Comparison of ENCODE assay signal across 16 cellular contexts in genomic region chr2:9751831-9752230, GRCh38.
A peak's percentile ranks its signal among the peaks of the same experiment; 100 is the strongest.
DNase-seq lines count a peak whose midpoint lies in the region; ATAC-seq and TF ChIP-seq lines count a peak whose summit lies in the region.
"Had no signal": no experiment of that assay in that cellular context is flagged by ENCODE, and none has a peak within 500 bp of the region (broad histone marks: within the 10 kb centered on the region; RNA-seq: fewer than 3 reads in every experiment).

No MANE protein-coding gene starts in this region.

- H3F3A ChIP-seq in PC-9 (ENCODE audit: insufficient read depth, low read depth): peaks cover 28% of the 10 kb centered on the region

- H3K27me3 ChIP-seq in BLaER1 (no peaks in the 10 kb centered on the region), PC-9 (ENCODE audit: insufficient read depth, low read depth) (no peaks in the 10 kb centered on the region)
- H3K27me3 ChIP-seq: MG63 had no signal

- H3K4me2 ChIP-seq in BLaER1: peak overlapping the region; percentile 91
- peak overlapping the region; percentile 99; the same call in 1 of the 2 replicates for H3K4me2 ChIP-seq in PC-9

- intact Hi-C loops in CD14-positive monocyte (cut with micrococcal nuclease): loop anchor here in 1 of 2 donors (5.0 kb wide), 3 partner anchors 45 to 120 kb away; partner anchors contain the start of gene YWHAQ
- intact Hi-C loops in PC-9 (cut with micrococcal nuclease; ENCODE audit: unreplicated experiment): loop anchor here (5.0 kb wide), 1 partner anchor 330 kb away; the partner anchor contains the start of genes CPSF3 and ITGB1BP1
- intact Hi-C loops in dendritic cell treated with granulocyte-macrophage colony-stimulating factor and Interleukin-4, amounts not matched to agents 40 ng/mL and 50 ng/mL, for 4 days (cut with micrococcal nuclease): loop anchor here (5.0 kb wide), 1 partner anchor 120 kb away; the partner anchor contains the start of gene YWHAQ
- intact Hi-C loops in natural killer cell (cut with micrococcal nuclease): loop anchor here (1.0 kb wide), 1 partner anchor 49 kb away; no protein-coding TSS in a partner anchor

- H4K20me1 ChIP-seq in BLaER1 (no peaks in the 10 kb centered on the region), PC-9 (ENCODE audit: insufficient read depth) (no peaks in the 10 kb centered on the region)

- peak overlapping the region; percentile 84 to 99 (median 97) for H3K27ac Mint-ChIP-seq in CD14-positive monocyte
- H3K27ac Mint-ChIP-seq in dendritic cell treated with granulocyte-macrophage colony-stimulating factor and Interleukin-4, amounts not matched to agents 40 ng/mL and 50 ng/mL, for 4 days: peak overlapping the region; percentile 83
- peak overlapping the region in 1 of 2 donors; percentile 93 for H3K27ac Mint-ChIP-seq in natural killer cell
- H3K27ac Mint-ChIP-seq: B cell had no signal

- ATAC-seq in GM21526 (IDR thresholded peaks at IDR 0.05; ENCODE audit: low FRiP score, unreplicated experiment) (no peak), natural killer cell (no peak)

- no peak for TF ChIP-seq CTCF in CD14-positive monocyte (IDR thresholded peaks at IDR 0.05)
- TF ChIP-seq CTCF in PC-9 (conservative IDR thresholded peaks at IDR 0.05): no peak
- no peak for TF ChIP-seq CTCF in natural killer cell (IDR thresholded peaks at IDR 0.05)

- CTCF ChIA-PET in PC-9 (lab: Charles Lee): interaction anchor here (0.6 kb wide), 1 partner anchor 329 kb away, joined by 3 read pairs; no protein-coding TSS in a partner anchor

- H3K36me3 Mint-ChIP-seq in CD14-positive monocyte (peaks cover 0 to 9% of the 10 kb centered on the region in 2 donors), natural killer cell (no peaks in the 10 kb centered on the region)
- no peaks in the 10 kb centered on the region for H3K36me3 Mint-ChIP-seq in dendritic cell treated with granulocyte-macrophage colony-stimulating factor and Interleukin-4, amounts not matched to agents 40 ng/mL and 50 ng/mL, for 4 days (ENCODE audit: low read depth)

- DNase-seq in CD14-positive monocyte (ENCODE audit: low spot score) (no peak), PC-9 (no peak), natural killer cell (no peak)
- DNase-seq in stimulated activated naive CD4-positive, alpha-beta T cell treated with Interleukin-2 at 50 U/mL for 16 hours (lab: John Stamatoyannopoulos, UW): no peak
- no peak for DNase-seq in stimulated activated CD4-positive, alpha-beta T cell treated with anti-CD3 and anti-CD28 coated beads, Interleukin-4, amount 100 ng/mL, for 1 hour
- DNase-seq: DMS 273 treated with DMSO at 0.1 percent for 48 hours, GF-D8, Karpas-422, NCI-H1092 treated with DMSO at 0.1 percent for 48 hours, NCI-H2227 treated with DMSO at 0.1 percent for 48 hours, NCI-H524 had no signal

- H3K27ac ChIP-seq in BLaER1: no peak overlapping the region
- H3K27ac ChIP-seq in PC-9: peak overlapping the region; percentile 99

- H3K79me2 ChIP-seq in PC-9 (ENCODE audit: low read depth): peaks cover 14% of the 10 kb centered on the region

- peaks cover 42% of the 10 kb centered on the region for H3K4me1 Mint-ChIP-seq in CD14-positive monocyte
- peaks cover 51% of the 10 kb centered on the region for H3K4me1 Mint-ChIP-seq in dendritic cell treated with granulocyte-macrophage colony-stimulating factor and Interleukin-4, amounts not matched to agents 40 ng/mL and 50 ng/mL, for 4 days (ENCODE audit: low read depth)
- H3K4me1 Mint-ChIP-seq in natural killer cell: peaks cover 35 to 61% of the 10 kb centered on the region in 2 donors

- H3K4me1 ChIP-seq in BLaER1: peaks cover 62% of the 10 kb centered on the region
- H3K4me1 ChIP-seq in PC-9 (replicated peaks; ENCODE audit: insufficient read depth): peaks cover 36% of the 10 kb centered on the region

- H3K9ac ChIP-seq in BLaER1: no peak overlapping the region

- H3K27me3 Mint-ChIP-seq in CD14-positive monocyte (ENCODE audit: low read depth in 3 of 3): peaks cover 19 to 49% (median 31%) of the 10 kb centered on the region in 3 donors
- H3K27me3 Mint-ChIP-seq in dendritic cell treated with granulocyte-macrophage colony-stimulating factor and Interleukin-4, amounts not matched to agents 40 ng/mL and 50 ng/mL, for 4 days: peaks cover 48% of the 10 kb centered on the region
- H3K27me3 Mint-ChIP-seq in natural killer cell (ENCODE audit: low read depth in 2 of 2): peaks cover 0 to 28% of the 10 kb centered on the region in 2 donors

- H3K9me3 ChIP-seq in BLaER1: no peaks in the 10 kb centered on the region
- H3K9me3 ChIP-seq in PC-9 (ENCODE audit: insufficient read depth, low read depth): no peaks in the 10 kb centered on the region

- no peaks in the 10 kb centered on the region for H3K9me2 ChIP-seq in PC-9 (ENCODE audit: insufficient read depth)

- no peak overlapping the region for H2AFZ ChIP-seq in PC-9

- H3K4me3 Mint-ChIP-seq in CD14-positive monocyte (no peak overlapping the region), natural killer cell (no peak overlapping the region)
- H3K4me3 Mint-ChIP-seq in dendritic cell treated with granulocyte-macrophage colony-stimulating factor and Interleukin-4, amounts not matched to agents 40 ng/mL and 50 ng/mL, for 4 days: no peak overlapping the region
- H3K4me3 Mint-ChIP-seq: B cell had no signal

- H3K9me3 Mint-ChIP-seq in CD14-positive monocyte (peaks cover 0 to 3% (median 1%) of the 10 kb centered on the region in 7 donors), natural killer cell (no peaks in the 10 kb centered on the region)
- H3K9me3 Mint-ChIP-seq in dendritic cell treated with granulocyte-macrophage colony-stimulating factor and Interleukin-4, amounts not matched to agents 40 ng/mL and 50 ng/mL, for 4 days: no peaks in the 10 kb centered on the region

- BruUV-seq in PC-9 (replicated peaks; lab: Mats Ljungman, UMichigan): no TSS peak

- H3K36me3 ChIP-seq in BLaER1 (no peaks in the 10 kb centered on the region), PC-9 (ENCODE audit: low read depth) (no peaks in the 10 kb centered on the region)
- H3K36me3 ChIP-seq: MG63 had no signal

- POLR2A ChIA-PET in PC-9 (lab: Charles Lee; ENCODE audit: unreplicated experiment): no interaction called here

- H3K4me3 ChIP-seq in BLaER1 (no peak overlapping the region), PC-9 (no peak overlapping the region)
- H3K4me3 ChIP-seq: MG63 had no signal
